ENCODE assay signal across 1 cellular context in genomic region chr20:34675993-34676641, GRCh38.
TF ChIP-seq lines count a peak whose summit lies in the region.

No MANE protein-coding gene starts in this region.

TF ChIP-seq in HepG2, 621 proteins besides CTCF, POLR2A, EP300 and RAD21 (continued from another document and continues in another):
- TF ChIP-seq SUZ12 (IDR thresholded peaks at IDR 0.05; ENCODE audit: low read depth, low read length) (no peak), ATRX (CRISPR knock-in tag; IDR thresholded peaks at IDR 0.05; ENCODE audit: borderline replicate concordance) (no peak; the same call in 1 of the 2 replicates), FOXA3 (CRISPR knock-in tag; IDR thresholded peaks at IDR 0.05) (no peak), ZBTB38 (CRISPR knock-in tag; IDR thresholded peaks at IDR 0.05) (no peak), ATM (IDR thresholded peaks at IDR 0.05; ENCODE audit: borderline replicate concordance) (no peak), CHCHD3 (CRISPR knock-in tag; IDR thresholded peaks at IDR 0.05) (no peak), KLF11 (CRISPR knock-in tag; IDR thresholded peaks at IDR 0.05) (no peak), MED1 (CRISPR knock-in tag; IDR thresholded peaks at IDR 0.05) (0 out of 2 replicates have a peak, but pooled peaks have one; percentile 30), ZNF263 (CRISPR knock-in tag; IDR thresholded peaks at IDR 0.05) (peak; percentile 97), E2F1 (CRISPR knock-in tag; IDR thresholded peaks at IDR 0.05) (no peak), DPF2 (CRISPR knock-in tag; IDR thresholded peaks at IDR 0.05; ENCODE audit: borderline replicate concordance, low read depth) (no peak), ZNF282 (IDR thresholded peaks at IDR 0.05; ENCODE audit: partially characterized antibody) (no peak), NAIF1 (CRISPR knock-in tag; IDR thresholded peaks at IDR 0.05; ENCODE audit: borderline replicate concordance) (peak; percentile 55; the same call in 1 of the 2 replicates), SATB2 (CRISPR knock-in tag; IDR thresholded peaks at IDR 0.05) (no peak), ZNF543 (CRISPR knock-in tag; IDR thresholded peaks at IDR 0.05) (peak; percentile 9; the same call in 1 of the 2 replicates), NFYC (CRISPR knock-in tag; IDR thresholded peaks at IDR 0.05) (no peak), ARNT2 (CRISPR knock-in tag; IDR thresholded peaks at IDR 0.05; ENCODE audit: low read depth) (no peak), ISL2 (CRISPR knock-in tag; IDR thresholded peaks at IDR 0.05) (no peak), ZIK1 (CRISPR knock-in tag; IDR thresholded peaks at IDR 0.05; ENCODE audit: borderline replicate concordance, low read depth) (no peak), ZNF18 (CRISPR knock-in tag; IDR thresholded peaks at IDR 0.05; ENCODE audit: insufficient replicate concordance) (peak; percentile 62), MXD1 (CRISPR knock-in tag; IDR thresholded peaks at IDR 0.05) (no peak), SP5 (CRISPR knock-in tag; IDR thresholded peaks at IDR 0.05; ENCODE audit: borderline replicate concordance, low read depth) (no peak)
- TF ChIP-seq, protein P1, sequence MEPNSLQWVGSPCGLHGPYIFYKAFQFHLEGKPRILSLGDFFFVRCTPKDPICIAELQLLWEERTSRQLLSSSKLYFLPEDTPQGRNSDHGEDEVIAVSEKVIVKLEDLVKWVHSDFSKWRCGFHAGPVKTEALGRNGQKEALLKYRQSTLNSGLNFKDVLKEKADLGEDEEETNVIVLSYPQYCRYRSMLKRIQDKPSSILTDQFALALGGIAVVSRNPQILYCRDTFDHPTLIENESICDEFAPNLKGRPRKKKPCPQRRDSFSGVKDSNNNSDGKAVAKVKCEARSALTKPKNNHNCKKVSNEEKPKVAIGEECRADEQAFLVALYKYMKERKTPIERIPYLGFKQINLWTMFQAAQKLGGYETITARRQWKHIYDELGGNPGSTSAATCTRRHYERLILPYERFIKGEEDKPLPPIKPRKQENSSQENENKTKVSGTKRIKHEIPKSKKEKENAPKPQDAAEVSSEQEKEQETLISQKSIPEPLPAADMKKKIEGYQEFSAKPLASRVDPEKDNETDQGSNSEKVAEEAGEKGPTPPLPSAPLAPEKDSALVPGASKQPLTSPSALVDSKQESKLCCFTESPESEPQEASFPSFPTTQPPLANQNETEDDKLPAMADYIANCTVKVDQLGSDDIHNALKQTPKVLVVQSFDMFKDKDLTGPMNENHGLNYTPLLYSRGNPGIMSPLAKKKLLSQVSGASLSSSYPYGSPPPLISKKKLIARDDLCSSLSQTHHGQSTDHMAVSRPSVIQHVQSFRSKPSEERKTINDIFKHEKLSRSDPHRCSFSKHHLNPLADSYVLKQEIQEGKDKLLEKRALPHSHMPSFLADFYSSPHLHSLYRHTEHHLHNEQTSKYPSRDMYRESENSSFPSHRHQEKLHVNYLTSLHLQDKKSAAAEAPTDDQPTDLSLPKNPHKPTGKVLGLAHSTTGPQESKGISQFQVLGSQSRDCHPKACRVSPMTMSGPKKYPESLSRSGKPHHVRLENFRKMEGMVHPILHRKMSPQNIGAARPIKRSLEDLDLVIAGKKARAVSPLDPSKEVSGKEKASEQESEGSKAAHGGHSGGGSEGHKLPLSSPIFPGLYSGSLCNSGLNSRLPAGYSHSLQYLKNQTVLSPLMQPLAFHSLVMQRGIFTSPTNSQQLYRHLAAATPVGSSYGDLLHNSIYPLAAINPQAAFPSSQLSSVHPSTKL (CRISPR knock-in tag; IDR thresholded peaks at IDR 0.05), result no peak
- TF ChIP-seq, protein P2, sequence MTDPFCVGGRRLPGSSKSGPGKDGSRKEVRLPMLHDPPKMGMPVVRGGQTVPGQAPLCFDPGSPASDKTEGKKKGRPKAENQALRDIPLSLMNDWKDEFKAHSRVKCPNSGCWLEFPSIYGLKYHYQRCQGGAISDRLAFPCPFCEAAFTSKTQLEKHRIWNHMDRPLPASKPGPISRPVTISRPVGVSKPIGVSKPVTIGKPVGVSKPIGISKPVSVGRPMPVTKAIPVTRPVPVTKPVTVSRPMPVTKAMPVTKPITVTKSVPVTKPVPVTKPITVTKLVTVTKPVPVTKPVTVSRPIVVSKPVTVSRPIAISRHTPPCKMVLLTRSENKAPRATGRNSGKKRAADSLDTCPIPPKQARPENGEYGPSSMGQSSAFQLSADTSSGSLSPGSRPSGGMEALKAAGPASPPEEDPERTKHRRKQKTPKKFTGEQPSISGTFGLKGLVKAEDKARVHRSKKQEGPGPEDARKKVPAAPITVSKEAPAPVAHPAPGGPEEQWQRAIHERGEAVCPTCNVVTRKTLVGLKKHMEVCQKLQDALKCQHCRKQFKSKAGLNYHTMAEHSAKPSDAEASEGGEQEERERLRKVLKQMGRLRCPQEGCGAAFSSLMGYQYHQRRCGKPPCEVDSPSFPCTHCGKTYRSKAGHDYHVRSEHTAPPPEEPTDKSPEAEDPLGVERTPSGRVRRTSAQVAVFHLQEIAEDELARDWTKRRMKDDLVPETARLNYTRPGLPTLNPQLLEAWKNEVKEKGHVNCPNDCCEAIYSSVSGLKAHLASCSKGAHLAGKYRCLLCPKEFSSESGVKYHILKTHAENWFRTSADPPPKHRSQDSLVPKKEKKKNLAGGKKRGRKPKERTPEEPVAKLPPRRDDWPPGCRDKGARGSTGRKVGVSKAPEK (CRISPR knock-in tag; IDR thresholded peaks at IDR 0.05; ENCODE audit: borderline replicate concordance), result no peak
- TF ChIP-seq, protein P3, sequence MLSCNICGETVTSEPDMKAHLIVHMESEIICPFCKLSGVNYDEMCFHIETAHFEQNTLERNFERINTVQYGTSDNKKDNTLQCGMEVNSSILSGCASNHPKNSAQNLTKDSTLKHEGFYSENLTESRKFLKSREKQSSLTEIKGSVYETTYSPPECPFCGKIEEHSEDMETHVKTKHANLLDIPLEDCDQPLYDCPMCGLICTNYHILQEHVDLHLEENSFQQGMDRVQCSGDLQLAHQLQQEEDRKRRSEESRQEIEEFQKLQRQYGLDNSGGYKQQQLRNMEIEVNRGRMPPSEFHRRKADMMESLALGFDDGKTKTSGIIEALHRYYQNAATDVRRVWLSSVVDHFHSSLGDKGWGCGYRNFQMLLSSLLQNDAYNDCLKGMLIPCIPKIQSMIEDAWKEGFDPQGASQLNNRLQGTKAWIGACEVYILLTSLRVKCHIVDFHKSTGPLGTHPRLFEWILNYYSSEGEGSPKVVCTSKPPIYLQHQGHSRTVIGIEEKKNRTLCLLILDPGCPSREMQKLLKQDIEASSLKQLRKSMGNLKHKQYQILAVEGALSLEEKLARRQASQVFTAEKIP (CRISPR knock-in tag; IDR thresholded peaks at IDR 0.05; ENCODE audit: borderline replicate concordance), result no peak
- TF ChIP-seq, protein P4, sequence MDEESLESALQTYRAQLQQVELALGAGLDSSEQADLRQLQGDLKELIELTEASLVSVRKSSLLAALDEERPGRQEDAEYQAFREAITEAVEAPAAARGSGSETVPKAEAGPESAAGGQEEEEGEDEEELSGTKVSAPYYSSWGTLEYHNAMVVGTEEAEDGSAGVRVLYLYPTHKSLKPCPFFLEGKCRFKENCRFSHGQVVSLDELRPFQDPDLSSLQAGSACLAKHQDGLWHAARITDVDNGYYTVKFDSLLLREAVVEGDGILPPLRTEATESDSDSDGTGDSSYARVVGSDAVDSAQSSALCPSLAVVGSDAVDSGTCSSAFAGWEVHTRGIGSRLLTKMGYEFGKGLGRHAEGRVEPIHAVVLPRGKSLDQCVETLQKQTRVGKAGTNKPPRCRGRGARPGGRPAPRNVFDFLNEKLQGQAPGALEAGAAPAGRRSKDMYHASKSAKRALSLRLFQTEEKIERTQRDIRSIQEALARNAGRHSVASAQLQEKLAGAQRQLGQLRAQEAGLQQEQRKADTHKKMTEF (CRISPR knock-in tag; IDR thresholded peaks at IDR 0.05), result no peak
- TF ChIP-seq, protein P5, sequence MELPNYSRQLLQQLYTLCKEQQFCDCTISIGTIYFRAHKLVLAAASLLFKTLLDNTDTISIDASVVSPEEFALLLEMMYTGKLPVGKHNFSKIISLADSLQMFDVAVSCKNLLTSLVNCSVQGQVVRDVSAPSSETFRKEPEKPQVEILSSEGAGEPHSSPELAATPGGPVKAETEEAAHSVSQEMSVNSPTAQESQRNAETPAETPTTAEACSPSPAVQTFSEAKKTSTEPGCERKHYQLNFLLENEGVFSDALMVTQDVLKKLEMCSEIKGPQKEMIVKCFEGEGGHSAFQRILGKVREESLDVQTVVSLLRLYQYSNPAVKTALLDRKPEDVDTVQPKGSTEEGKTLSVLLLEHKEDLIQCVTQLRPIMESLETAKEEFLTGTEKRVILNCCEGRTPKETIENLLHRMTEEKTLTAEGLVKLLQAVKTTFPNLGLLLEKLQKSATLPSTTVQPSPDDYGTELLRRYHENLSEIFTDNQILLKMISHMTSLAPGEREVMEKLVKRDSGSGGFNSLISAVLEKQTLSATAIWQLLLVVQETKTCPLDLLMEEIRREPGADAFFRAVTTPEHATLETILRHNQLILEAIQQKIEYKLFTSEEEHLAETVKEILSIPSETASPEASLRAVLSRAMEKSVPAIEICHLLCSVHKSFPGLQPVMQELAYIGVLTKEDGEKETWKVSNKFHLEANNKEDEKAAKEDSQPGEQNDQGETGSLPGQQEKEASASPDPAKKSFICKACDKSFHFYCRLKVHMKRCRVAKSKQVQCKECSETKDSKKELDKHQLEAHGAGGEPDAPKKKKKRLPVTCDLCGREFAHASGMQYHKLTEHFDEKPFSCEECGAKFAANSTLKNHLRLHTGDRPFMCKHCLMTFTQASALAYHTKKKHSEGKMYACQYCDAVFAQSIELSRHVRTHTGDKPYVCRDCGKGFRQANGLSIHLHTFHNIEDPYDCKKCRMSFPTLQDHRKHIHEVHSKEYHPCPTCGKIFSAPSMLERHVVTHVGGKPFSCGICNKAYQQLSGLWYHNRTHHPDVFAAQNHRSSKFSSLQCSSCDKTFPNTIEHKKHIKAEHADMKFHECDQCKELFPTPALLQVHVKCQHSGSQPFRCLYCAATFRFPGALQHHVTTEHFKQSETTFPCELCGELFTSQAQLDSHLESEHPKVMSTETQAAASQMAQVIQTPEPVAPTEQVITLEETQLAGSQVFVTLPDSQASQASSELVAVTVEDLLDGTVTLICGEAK (IDR thresholded peaks at IDR 0.05), result no peak
- TF ChIP-seq, protein P5 (CRISPR knock-in tag; IDR thresholded peaks at IDR 0.05), result no peak
- TF ChIP-seq, protein P6, sequence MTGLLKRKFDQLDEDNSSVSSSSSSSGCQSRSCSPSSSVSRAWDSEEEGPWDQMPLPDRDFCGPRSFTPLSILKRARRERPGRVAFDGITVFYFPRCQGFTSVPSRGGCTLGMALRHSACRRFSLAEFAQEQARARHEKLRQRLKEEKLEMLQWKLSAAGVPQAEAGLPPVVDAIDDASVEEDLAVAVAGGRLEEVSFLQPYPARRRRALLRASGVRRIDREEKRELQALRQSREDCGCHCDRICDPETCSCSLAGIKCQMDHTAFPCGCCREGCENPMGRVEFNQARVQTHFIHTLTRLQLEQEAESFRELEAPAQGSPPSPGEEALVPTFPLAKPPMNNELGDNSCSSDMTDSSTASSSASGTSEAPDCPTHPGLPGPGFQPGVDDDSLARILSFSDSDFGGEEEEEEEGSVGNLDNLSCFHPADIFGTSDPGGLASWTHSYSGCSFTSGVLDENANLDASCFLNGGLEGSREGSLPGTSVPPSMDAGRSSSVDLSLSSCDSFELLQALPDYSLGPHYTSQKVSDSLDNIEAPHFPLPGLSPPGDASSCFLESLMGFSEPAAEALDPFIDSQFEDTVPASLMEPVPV (CRISPR knock-in tag; IDR thresholded peaks at IDR 0.05), result no peak
